In genomic region chr3:152060701-152061100, GRCh38 we compare ENCODE assay signal across 21 cellular contexts.
DNase-seq lines count a peak whose midpoint lies in the region; TF ChIP-seq lines count a peak whose summit lies in the region.
"Had no signal": no experiment of that assay in that cellular context is flagged by ENCODE, and none has a peak within 500 bp of the region (broad histone marks: within the 10 kb centered on the region; RNA-seq: fewer than 3 reads in every experiment).

No MANE protein-coding gene starts in this region.

- no peaks in the 10 kb centered on the region for H3K79me2 ChIP-seq in hepatocyte

- DNase-seq in NCI-H82 (lab: John Stamatoyannopoulos, UW) (peak; percentile 39), NCI-H82 treated with DMSO at 0.1 percent for 48 hours (lab: John Stamatoyannopoulos, UW; ENCODE audit: unreplicated experiment) (no peak), NCI-H524 treated with DMSO at 0.1 percent for 48 hours (lab: John Stamatoyannopoulos, UW) (peak; percentile 29), foreskin fibroblast (peak; percentile 6 to 21), uterus (no peak), CD1c-positive myeloid dendritic cell (ENCODE audit: extremely low spot score) (no peak), GM19238 (ENCODE audit: insufficient read length, low spot score) (no peak), hepatocyte (ENCODE audit: low spot score) (no peak)
- DNase-seq: activated CD4-positive, alpha-beta memory T cell treated with anti-CD3 and anti-CD28 coated beads for 36 hours; activated naive CD4-positive, alpha-beta T cell; amygdala; CD4-positive, alpha-beta T cell; cerebellar nuclear complex; DND-41; effector CD8-positive, alpha-beta T cell; head of caudate nucleus; left ventricle myocardium inferior; nucleus accumbens; OCI-M1; SIG-M5 had no signal

- no peaks in the 10 kb centered on the region for H4K20me1 ChIP-seq in hepatocyte (ENCODE audit: insufficient read depth, poor library complexity, severe bottlenecking)

- H3K27ac ChIP-seq in uterus, result peak overlapping the region; percentile 39 to 70
- no peak overlapping the region for H3K27ac ChIP-seq in hepatocyte
- H3K27ac ChIP-seq: KMS-11, left ventricle myocardium inferior had no signal

- no peak overlapping the region for H2AFZ ChIP-seq in hepatocyte

- H3K36me3 ChIP-seq in uterus (no peaks in the 10 kb centered on the region), hepatocyte (replicated peaks; ENCODE audit: insufficient read depth, low read depth) (no peaks in the 10 kb centered on the region)
- H3K36me3 ChIP-seq: left ventricle myocardium inferior had no signal

- TF ChIP-seq POLR2A in uterus (IDR thresholded peaks at IDR 0.05), result no peak

- 33% methylated on average over 1 of the region's 1 CpG for WGBS in hepatocyte (ENCODE audit: low lambda C conversion rate, missing lambda C conversion rate)

- H3K9me2 ChIP-seq in hepatocyte (replicated peaks; ENCODE audit: insufficient read depth), result no peaks in the 10 kb centered on the region

- H3K9me3 ChIP-seq in uterus (no peaks in the 10 kb centered on the region), hepatocyte (ENCODE audit: low read depth) (no peaks in the 10 kb centered on the region)
- H3K9me3 ChIP-seq: left ventricle myocardium inferior had no signal

- intact Hi-C loops in uterus (cut with DNase I; ENCODE audit: low total_unique reads), result no loop called here

- H3K4me3 ChIP-seq in foreskin fibroblast (ENCODE audit: low read depth in 1 of 2, low read length in 2 of 2) (no peak overlapping the region), uterus (no peak overlapping the region), hepatocyte (no peak overlapping the region)
- H3K4me3 ChIP-seq: left ventricle myocardium inferior had no signal

- H3K4me1 ChIP-seq in uterus, result no peaks in the 10 kb centered on the region
- H3K4me1 ChIP-seq in hepatocyte (ENCODE audit: insufficient read depth), result peaks cover 17% of the 10 kb centered on the region
- H3K4me1 ChIP-seq: left ventricle myocardium inferior had no signal

- no peaks in the 10 kb centered on the region for H3K27me3 ChIP-seq in uterus
- H3K27me3 ChIP-seq in hepatocyte, result no peaks in the 10 kb centered on the region

- TF ChIP-seq CTCF in foreskin fibroblast (IDR thresholded peaks at IDR 0.05; ENCODE audit: low read depth, low read length) (no peak), uterus (IDR thresholded peaks at IDR 0.05) (no peak), hepatocyte (IDR thresholded peaks at IDR 0.05; ENCODE audit: poor library complexity) (no peak)

- H3K4me2 ChIP-seq in hepatocyte, result no peak overlapping the region
- H3K4me2 ChIP-seq: KMS-11 had no signal

Comparison
In these comparisons a context has a peak if more than half of its experiments do, and no peak if none do; other contexts are left out.
1. DNase-seq: peak in NCI-H82 (single experiment), NCI-H524 treated with DMSO at 0.1 percent for 48 hours (single experiment) and foreskin fibroblast (2 of 2); none in NCI-H82 treated with DMSO at 0.1 percent for 48 hours (single experiment), uterus (0 of 2), CD1c-positive myeloid dendritic cell (single experiment), GM19238 (single experiment) and hepatocyte (single experiment).